18 cellular contexts compared by ENCODE assay signal in the genomic region with DNA sequence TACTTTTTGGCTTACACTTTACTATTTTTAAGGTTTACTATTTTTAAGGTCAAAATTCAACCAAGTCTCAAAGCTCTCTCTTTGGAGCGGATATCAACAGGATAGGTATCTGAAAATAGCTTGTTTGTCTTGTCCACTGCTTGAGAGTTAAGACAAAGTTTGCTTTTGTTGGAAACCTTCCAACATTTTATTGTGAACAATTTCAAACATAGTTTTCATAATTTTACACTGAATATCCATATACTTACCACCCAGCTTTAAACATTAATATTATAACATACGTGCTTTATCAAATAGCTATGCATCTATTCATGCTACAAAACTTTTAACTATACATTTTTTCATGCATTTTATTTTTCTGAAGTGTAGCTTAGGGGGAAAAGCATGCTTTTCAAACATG.
DNase-seq lines count a peak whose midpoint lies in the region; ATAC-seq and TF ChIP-seq lines count a peak whose summit lies in the region.
"Had no signal": no experiment of that assay in that cellular context is flagged by ENCODE, and none has a peak within 500 bp of the region (broad histone marks: within the 10 kb centered on the region; RNA-seq: fewer than 3 reads in every experiment).

No MANE protein-coding gene starts in this region.

- H3K27me3 ChIP-seq in SK-N-SH (ENCODE audit: insufficient read depth) (no peaks in the 10 kb centered on the region), adipocyte (replicated peaks; ENCODE audit: control insufficient read depth, insufficient read depth, low read length) (no peaks in the 10 kb centered on the region)
- H3K27me3 ChIP-seq: left lung, sigmoid colon had no signal

- no peak for DNase-seq in SK-N-SH
- DNase-seq in HS-27A (ENCODE audit: low read depth) = peak; percentile 75
- peak; percentile 53 for DNase-seq in adipocyte (ENCODE audit: low read depth)
- no peak for DNase-seq in naive thymus-derived CD8-positive, alpha-beta T cell
- no peak for DNase-seq in stimulated activated CD4-positive, alpha-beta T cell treated with anti-CD3 and anti-CD28 coated beads, Interleukin-15, amount 100 ng/mL, for 24 hours
- DNase-seq in activated effector memory CD4-positive, alpha-beta T cell treated with Interleukin-2 at 50 U/mL for 16 hours = no peak
- DNase-seq: activated CD4-positive, alpha-beta T cell treated with anti-CD3 and anti-CD28 coated beads for 4 hours; activated gamma-delta T cell treated with Interleukin-2 at 50 U/mL for 16 hours; hypothalamus; left lung; naive B cell; NCI-H2029; NCI-H526 treated with DMSO at 0.1 percent for 48 hours; sigmoid colon had no signal

- no peak for TF ChIP-seq CTCF in SK-N-SH (IDR thresholded peaks at IDR 0.05)

- H3K9me3 ChIP-seq in SK-N-SH (no peaks in the 10 kb centered on the region), adipocyte (ENCODE audit: control insufficient read depth, low read length) (no peaks in the 10 kb centered on the region)
- H3K9me3 ChIP-seq: left lung, sigmoid colon had no signal

- no peaks in the 10 kb centered on the region for H3K9me2 ChIP-seq in SK-N-SH

- 0 out of 2 replicates have a peak overlapping the region, but pooled peaks have one; percentile 35 for H3K4me2 ChIP-seq in SK-N-SH

- TF ChIP-seq EP300 in SK-N-SH (IDR thresholded peaks at IDR 0.05; ENCODE audit: borderline replicate concordance in 1 of 2, low read depth in 1 of 2, low read length in 1 of 2) = no peak

- peaks cover 73 to 100% (median 99%) of the 10 kb centered on the region in 4 donors for H3K4me1 Mint-ChIP-seq in naive thymus-derived CD8-positive, alpha-beta T cell

- ATAC-seq in SK-N-SH treated with all-trans-retinoic acid at 6 μM for 48 hours = no peak
- no peak for ATAC-seq in naive thymus-derived CD8-positive, alpha-beta T cell
- no peak for ATAC-seq in GM18907 (IDR thresholded peaks at IDR 0.05; ENCODE audit: unreplicated experiment)
- ATAC-seq: left lung had no signal

- peaks cover 7% of the 10 kb centered on the region for H3F3A ChIP-seq in SK-N-SH (replicated peaks; ENCODE audit: insufficient read depth)

- no peaks in the 10 kb centered on the region for H3K36me3 Mint-ChIP-seq in naive thymus-derived CD8-positive, alpha-beta T cell

- no peaks in the 10 kb centered on the region for H3K27me3 Mint-ChIP-seq in naive thymus-derived CD8-positive, alpha-beta T cell
- H3K27me3 Mint-ChIP-seq: naive B cell had no signal

- no peaks in the 10 kb centered on the region for H4K20me1 ChIP-seq in SK-N-SH (ENCODE audit: insufficient read depth)

- H3K36me3 ChIP-seq in SK-N-SH (replicated peaks in 1 of 2; ENCODE audit: control insufficient read depth in 1 of 2, insufficient read depth in 2 of 2, low read length in 1 of 2) (no peaks in the 10 kb centered on the region), adipocyte (ENCODE audit: control insufficient read depth, insufficient read depth, low read length, severe bottlenecking) (peaks cover 9% of the 10 kb centered on the region)
- H3K36me3 ChIP-seq: left lung, sigmoid colon had no signal

- CTCF ChIA-PET in SK-N-SH (lab: Yijun Ruan, JAX) = interaction anchor here (1.0 to 2.5 kb wide), 4 partner anchors 13 to 280 kb away, joined by 3 to 10 read pairs (median 3); no protein-coding TSS in a partner anchor

- WGBS in SK-N-SH (ENCODE audit: low lambda C conversion rate) = 64% methylated on average over 2 of the region's 2 CpGs

- H3K79me2 ChIP-seq in SK-N-SH (ENCODE audit: insufficient read depth) = peaks cover 11% of the 10 kb centered on the region; the same call in 1 of the 2 replicates

- no peak overlapping the region for H3K9ac ChIP-seq in SK-N-SH
- H3K9ac ChIP-seq in adipocyte (ENCODE audit: low read length) = no peak overlapping the region

- no peak for TF ChIP-seq RAD21 in SK-N-SH (IDR thresholded peaks at IDR 0.05; ENCODE audit: low read length)

- no peaks in the 10 kb centered on the region for H3K9me3 Mint-ChIP-seq in naive thymus-derived CD8-positive, alpha-beta T cell
- H3K9me3 Mint-ChIP-seq: T-helper 1 cell treated with Interleukin-12 subunit alpha and Interleukin-12 subunit beta and Interleukin-4 antibody, amounts not matched to agents 30 μg/mL and 1 μg/mL, for 36 hours had no signal

- POLR2A ChIA-PET in SK-N-SH (lab: Yijun Ruan, JAX) = no interaction called here
- POLR2A ChIA-PET in naive thymus-derived CD8-positive, alpha-beta T cell (lab: Charles Lee) = interaction anchor here (0.6 to 1.8 kb wide), 10 partner anchors 11 to 948 kb away, joined by 3 to 10 read pairs (median 4); a partner anchor contains a TSS

- H3K4me3 ChIP-seq in SK-N-SH (ENCODE audit: low read depth in 2 of 2, low read length in 1 of 2) = no peak overlapping the region
- H3K4me3 ChIP-seq in adipocyte (ENCODE audit: low read length) = no peak overlapping the region
- H3K4me3 ChIP-seq: left lung, sigmoid colon had no signal

- H2AFZ ChIP-seq in SK-N-SH (ENCODE audit: low read depth) = no peak overlapping the region

- H3K4me3 Mint-ChIP-seq in naive thymus-derived CD8-positive, alpha-beta T cell = peak overlapping the region in 4 of 10 donors; percentile 64 to 90 (median 68)

- H3K27ac Mint-ChIP-seq in naive thymus-derived CD8-positive, alpha-beta T cell = peak overlapping the region; percentile 78 to 100 (median 98)

- peak overlapping the region in 1 of 2 experiments; percentile 8; a peak in 2 of 4 replicates for H3K27ac ChIP-seq in SK-N-SH (ENCODE audit: low read depth in 2 of 2, low read length in 1 of 2)
- H3K27ac ChIP-seq: 22Rv1, left lung had no signal

- H3K4me1 ChIP-seq in SK-N-SH (ENCODE audit: control insufficient read depth in 1 of 2, insufficient read depth in 2 of 2, low read depth in 1 of 2, low read length in 1 of 2) = peaks cover 35 to 55% of the 10 kb centered on the region in 2 experiments; a peak in 3 of 4 replicates
- peaks cover 38% of the 10 kb centered on the region for H3K4me1 ChIP-seq in adipocyte (ENCODE audit: control insufficient read depth, insufficient read depth, low read length)

TF ChIP-seq in SK-N-SH, 30 proteins besides CTCF, POLR2A, EP300 and RAD21:
- peak; percentile 42; the same call in 1 of the 2 replicates for TF ChIP-seq NFIC (IDR thresholded peaks at IDR 0.05; ENCODE audit: borderline replicate concordance)
- no peak for TF ChIP-seq RXRA (IDR thresholded peaks at IDR 0.05; ENCODE audit: borderline replicate concordance, low read depth)

TF ChIP-seq in SK-N-SH treated with all-trans-retinoic acid at 6 μM for 48 hours, 23 proteins besides CTCF, POLR2A, EP300 and RAD21:
- TF ChIP-seq ZFP3 (CRISPR knock-in tag; IDR thresholded peaks at IDR 0.05) = no peak
- TF ChIP-seq TOX (CRISPR knock-in tag; IDR thresholded peaks at IDR 0.05; ENCODE audit: borderline replicate concordance) = no peak
- TF ChIP-seq TCF4 (CRISPR knock-in tag; IDR thresholded peaks at IDR 0.05; ENCODE audit: borderline replicate concordance) = no peak
- no peak for TF ChIP-seq GLIS3 (CRISPR knock-in tag; IDR thresholded peaks at IDR 0.05)
- no peak for TF ChIP-seq ZNF8 (CRISPR knock-in tag; IDR thresholded peaks at IDR 0.05)
- TF ChIP-seq OSR1 (CRISPR knock-in tag; IDR thresholded peaks at IDR 0.05) = no peak
- TF ChIP-seq, protein P1, sequence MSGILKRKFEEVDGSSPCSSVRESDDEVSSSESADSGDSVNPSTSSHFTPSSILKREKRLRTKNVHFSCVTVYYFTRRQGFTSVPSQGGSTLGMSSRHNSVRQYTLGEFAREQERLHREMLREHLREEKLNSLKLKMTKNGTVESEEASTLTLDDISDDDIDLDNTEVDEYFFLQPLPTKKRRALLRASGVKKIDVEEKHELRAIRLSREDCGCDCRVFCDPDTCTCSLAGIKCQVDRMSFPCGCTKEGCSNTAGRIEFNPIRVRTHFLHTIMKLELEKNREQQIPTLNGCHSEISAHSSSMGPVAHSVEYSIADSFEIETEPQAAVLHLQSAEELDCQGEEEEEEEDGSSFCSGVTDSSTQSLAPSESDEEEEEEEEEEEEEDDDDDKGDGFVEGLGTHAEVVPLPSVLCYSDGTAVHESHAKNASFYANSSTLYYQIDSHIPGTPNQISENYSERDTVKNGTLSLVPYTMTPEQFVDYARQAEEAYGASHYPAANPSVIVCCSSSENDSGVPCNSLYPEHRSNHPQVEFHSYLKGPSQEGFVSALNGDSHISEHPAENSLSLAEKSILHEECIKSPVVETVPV (CRISPR knock-in tag; IDR thresholded peaks at IDR 0.05) = no peak
- TF ChIP-seq ESRRG (CRISPR knock-in tag; IDR thresholded peaks at IDR 0.05) = no peak
TF ChIP-seq in SK-N-SH treated with all-trans-retinoic acid at 6 μM for 48 hours: peak in this region for 0.

Comparison
In these comparisons a context has a peak if more than half of its experiments do, and no peak if none do; other contexts are left out.
1. DNase-seq: peak in HS-27A (single experiment) and adipocyte (single experiment); none in SK-N-SH (single experiment), naive thymus-derived CD8-positive, alpha-beta T cell (0 of 10), stimulated activated CD4-positive, alpha-beta T cell treated with anti-CD3 and anti-CD28 coated beads, Interleukin-15, amount 100 ng/mL, for 24 hours (single experiment) and activated effector memory CD4-positive, alpha-beta T cell treated with Interleukin-2 at 50 U/mL for 16 hours (single experiment).